In the genomic region with DNA sequence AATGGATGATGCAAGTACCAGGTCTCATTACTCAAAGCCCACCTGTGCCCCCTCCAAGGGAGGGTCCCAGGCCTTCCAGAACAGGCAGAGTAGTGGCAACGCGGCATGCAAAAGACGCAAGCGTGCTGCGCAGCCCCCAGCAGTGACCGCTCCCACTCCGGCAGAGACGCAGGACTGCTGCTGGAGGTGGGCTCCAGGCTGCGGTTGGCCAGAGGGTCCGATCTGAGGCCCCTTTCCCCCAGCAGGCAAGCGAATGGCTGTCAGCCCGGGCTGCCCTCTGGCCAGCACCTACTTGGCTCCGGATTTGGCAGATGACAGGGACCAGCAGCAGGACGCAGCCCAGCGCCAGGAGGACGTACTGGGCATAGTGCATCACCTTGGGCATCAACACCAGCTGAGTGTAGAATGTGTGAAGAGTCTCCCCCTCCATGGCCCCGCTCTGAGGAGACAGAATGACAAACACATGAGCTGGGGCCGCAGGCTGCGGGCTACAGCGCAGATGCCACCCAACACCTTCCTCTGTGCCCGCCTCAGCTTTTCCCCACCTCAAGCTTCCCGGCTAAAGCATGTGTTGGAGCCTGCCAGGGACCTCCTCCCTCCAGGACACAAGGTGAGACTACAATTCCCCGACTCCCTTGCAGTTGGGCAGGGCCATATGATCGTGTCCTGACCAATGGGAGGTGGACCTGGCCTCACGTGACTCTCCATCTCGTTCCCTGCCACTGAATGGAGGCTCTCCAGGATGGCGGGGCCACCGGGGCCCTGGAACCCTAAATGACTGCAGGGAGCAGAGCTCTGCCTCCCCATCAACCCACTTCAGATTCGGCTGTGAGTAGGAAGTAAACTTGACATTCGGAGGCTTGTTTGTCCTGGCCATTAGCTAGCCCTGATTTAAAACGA, we compare ENCODE assay signal across 1 cellular context.
A peak's percentile ranks its signal among the peaks of the same experiment; 100 is the strongest.
TF ChIP-seq lines count a peak whose summit lies in the region.

No MANE protein-coding gene starts in this region.

TF ChIP-seq in SK-N-SH, 30 proteins besides CTCF, POLR2A, EP300 and RAD21 (continued from another document):
- TF ChIP-seq, protein P1, sequence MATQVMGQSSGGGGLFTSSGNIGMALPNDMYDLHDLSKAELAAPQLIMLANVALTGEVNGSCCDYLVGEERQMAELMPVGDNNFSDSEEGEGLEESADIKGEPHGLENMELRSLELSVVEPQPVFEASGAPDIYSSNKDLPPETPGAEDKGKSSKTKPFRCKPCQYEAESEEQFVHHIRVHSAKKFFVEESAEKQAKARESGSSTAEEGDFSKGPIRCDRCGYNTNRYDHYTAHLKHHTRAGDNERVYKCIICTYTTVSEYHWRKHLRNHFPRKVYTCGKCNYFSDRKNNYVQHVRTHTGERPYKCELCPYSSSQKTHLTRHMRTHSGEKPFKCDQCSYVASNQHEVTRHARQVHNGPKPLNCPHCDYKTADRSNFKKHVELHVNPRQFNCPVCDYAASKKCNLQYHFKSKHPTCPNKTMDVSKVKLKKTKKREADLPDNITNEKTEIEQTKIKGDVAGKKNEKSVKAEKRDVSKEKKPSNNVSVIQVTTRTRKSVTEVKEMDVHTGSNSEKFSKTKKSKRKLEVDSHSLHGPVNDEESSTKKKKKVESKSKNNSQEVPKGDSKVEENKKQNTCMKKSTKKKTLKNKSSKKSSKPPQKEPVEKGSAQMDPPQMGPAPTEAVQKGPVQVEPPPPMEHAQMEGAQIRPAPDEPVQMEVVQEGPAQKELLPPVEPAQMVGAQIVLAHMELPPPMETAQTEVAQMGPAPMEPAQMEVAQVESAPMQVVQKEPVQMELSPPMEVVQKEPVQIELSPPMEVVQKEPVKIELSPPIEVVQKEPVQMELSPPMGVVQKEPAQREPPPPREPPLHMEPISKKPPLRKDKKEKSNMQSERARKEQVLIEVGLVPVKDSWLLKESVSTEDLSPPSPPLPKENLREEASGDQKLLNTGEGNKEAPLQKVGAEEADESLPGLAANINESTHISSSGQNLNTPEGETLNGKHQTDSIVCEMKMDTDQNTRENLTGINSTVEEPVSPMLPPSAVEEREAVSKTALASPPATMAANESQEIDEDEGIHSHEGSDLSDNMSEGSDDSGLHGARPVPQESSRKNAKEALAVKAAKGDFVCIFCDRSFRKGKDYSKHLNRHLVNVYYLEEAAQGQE (IDR thresholded peaks at IDR 0.05; ENCODE audit: low read depth, low read length) = no peak
- TF ChIP-seq, protein P2, sequence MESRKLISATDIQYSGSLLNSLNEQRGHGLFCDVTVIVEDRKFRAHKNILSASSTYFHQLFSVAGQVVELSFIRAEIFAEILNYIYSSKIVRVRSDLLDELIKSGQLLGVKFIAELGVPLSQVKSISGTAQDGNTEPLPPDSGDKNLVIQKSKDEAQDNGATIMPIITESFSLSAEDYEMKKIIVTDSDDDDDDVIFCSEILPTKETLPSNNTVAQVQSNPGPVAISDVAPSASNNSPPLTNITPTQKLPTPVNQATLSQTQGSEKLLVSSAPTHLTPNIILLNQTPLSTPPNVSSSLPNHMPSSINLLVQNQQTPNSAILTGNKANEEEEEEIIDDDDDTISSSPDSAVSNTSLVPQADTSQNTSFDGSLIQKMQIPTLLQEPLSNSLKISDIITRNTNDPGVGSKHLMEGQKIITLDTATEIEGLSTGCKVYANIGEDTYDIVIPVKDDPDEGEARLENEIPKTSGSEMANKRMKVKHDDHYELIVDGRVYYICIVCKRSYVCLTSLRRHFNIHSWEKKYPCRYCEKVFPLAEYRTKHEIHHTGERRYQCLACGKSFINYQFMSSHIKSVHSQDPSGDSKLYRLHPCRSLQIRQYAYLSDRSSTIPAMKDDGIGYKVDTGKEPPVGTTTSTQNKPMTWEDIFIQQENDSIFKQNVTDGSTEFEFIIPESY (IDR thresholded peaks at IDR 0.05; ENCODE audit: borderline replicate concordance, low read depth) = no peak
- TF ChIP-seq FOXJ3 (CRISPR knock-in tag; IDR thresholded peaks at IDR 0.05) = no peak
- no peak for TF ChIP-seq NRF1 (IDR thresholded peaks at IDR 0.05; ENCODE audit: low read depth, low read length)
- TF ChIP-seq TEAD4 (IDR thresholded peaks at IDR 0.05; ENCODE audit: borderline replicate concordance, insufficient read depth) = no peak
- TF ChIP-seq USF2 (IDR thresholded peaks at IDR 0.05; ENCODE audit: borderline replicate concordance, low read depth, low read length) = peak; percentile 98
- TF ChIP-seq ELF1 (IDR thresholded peaks at IDR 0.05) = no peak
- TF ChIP-seq, protein P3, sequence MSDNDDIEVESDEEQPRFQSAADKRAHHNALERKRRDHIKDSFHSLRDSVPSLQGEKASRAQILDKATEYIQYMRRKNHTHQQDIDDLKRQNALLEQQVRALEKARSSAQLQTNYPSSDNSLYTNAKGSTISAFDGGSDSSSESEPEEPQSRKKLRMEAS (IDR thresholded peaks at IDR 0.05; ENCODE audit: low read depth) = no peak
- no peak for TF ChIP-seq GABPA (IDR thresholded peaks at IDR 0.05; ENCODE audit: low read depth)
